In the genomic region with DNA sequence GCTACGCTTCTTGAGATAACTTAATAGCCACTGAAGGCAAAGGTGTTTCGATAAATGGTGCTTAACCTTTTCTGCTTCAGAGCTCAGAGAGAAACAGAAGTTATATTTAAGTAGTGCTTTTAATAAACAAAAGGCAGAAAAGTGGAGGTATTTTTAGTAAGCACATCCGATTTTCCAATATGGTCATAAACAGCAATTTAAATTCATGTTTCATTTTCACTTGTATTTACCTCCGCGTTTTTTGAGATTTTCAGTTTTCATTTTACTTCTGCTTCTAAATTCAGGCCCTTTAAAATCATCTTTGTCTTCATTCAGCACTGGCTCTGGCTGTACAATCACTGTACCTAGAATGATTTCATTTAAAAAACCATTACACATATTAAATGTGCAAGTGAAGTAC, we compare ENCODE assay signal across 21 cellular contexts.
DNase-seq lines count a peak whose midpoint lies in the region; ATAC-seq, FAIRE-seq and TF ChIP-seq lines count a peak whose summit lies in the region.
"Had no signal": no experiment of that assay in that cellular context is flagged by ENCODE, and none has a peak within 500 bp of the region (broad histone marks: within the 10 kb centered on the region; RNA-seq: fewer than 3 reads in every experiment).

No MANE protein-coding gene starts in this region.

- H3K4me3 Mint-ChIP-seq in effector memory CD8-positive, alpha-beta T cell = no peak overlapping the region
- H3K4me3 Mint-ChIP-seq: stimulated activated naive B cell treated with anti-CD40 and anti-IgM and Interleukin-4, amounts not matched to agents 10 μg/mL and 1 μg/mL and 100 μg/mL, for 72 hours had no signal

- peak overlapping the region; percentile 75 to 93 for H3K27ac Mint-ChIP-seq in effector memory CD8-positive, alpha-beta T cell
- H3K27ac Mint-ChIP-seq: stimulated activated naive B cell treated with anti-CD40 and anti-IgM and Interleukin-4, amounts not matched to agents 10 μg/mL and 1 μg/mL and 100 μg/mL, for 72 hours had no signal

- H3K4me1 ChIP-seq in esophagus squamous epithelium = no peaks in the 10 kb centered on the region
- H3K4me1 ChIP-seq: BLaER1 treated with 17β-estradiol and CSF1 and Interleukin-3, amounts not matched to agents 10 nM and 100 nM; body of pancreas; psoas muscle; upper lobe of left lung had no signal

- H3K36me3 ChIP-seq in esophagus squamous epithelium = peaks cover 0 to 26% (median 0%) of the 10 kb centered on the region in 3 donors
- H3K36me3 ChIP-seq: upper lobe of left lung had no signal

- H3K27ac ChIP-seq in esophagus squamous epithelium = no peak overlapping the region
- H3K27ac ChIP-seq: BLaER1 treated with 17β-estradiol and CSF1 and Interleukin-3, amounts not matched to agents 10 nM and 100 nM; body of pancreas; psoas muscle; upper lobe of left lung had no signal

- DNase-seq in GM12865 (ENCODE audit: low read depth) (peak; percentile 20), GM19239 (ENCODE audit: insufficient read length, low spot score) (peak; percentile 0), NCI-H2107 treated with DMSO at 0.1 percent for 48 hours (lab: John Stamatoyannopoulos, UW; ENCODE audit: unreplicated experiment) (no peak), Right ventricle myocardium inferior (ENCODE audit: missing footprints) (no peak), esophagus squamous epithelium (lab: John Stamatoyannopoulos, UW) (no peak)
- no peak for DNase-seq in effector memory CD8-positive, alpha-beta T cell
- DNase-seq: activated CD8-positive, alpha-beta memory T cell treated with anti-CD3 and anti-CD28 coated beads for 24 hours; activated naive CD4-positive, alpha-beta T cell treated with Interleukin-2 at 50 U/mL for 16 hours; body of pancreas; cortex of kidney; DMS53; erythroblast; NCI-H2029 treated with DMSO at 0.1 percent for 48 hours; NCI-H526 treated with DMSO at 0.1 percent for 48 hours; psoas muscle; stimulated activated naive B cell treated with anti-CD40 and anti-IgM and Interleukin-4, amounts not matched to agents 10 μg/mL and 1 μg/mL and 100 μg/mL, for 72 hours; upper lobe of left lung had no signal

- H3K27me3 Mint-ChIP-seq in effector memory CD8-positive, alpha-beta T cell = no peaks in the 10 kb centered on the region
- H3K27me3 Mint-ChIP-seq: stimulated activated naive B cell treated with anti-CD40 and anti-IgM and Interleukin-4, amounts not matched to agents 10 μg/mL and 1 μg/mL and 100 μg/mL, for 72 hours had no signal

- peaks cover 15% of the 10 kb centered on the region for H3K36me3 Mint-ChIP-seq in effector memory CD8-positive, alpha-beta T cell (ENCODE audit: insufficient read depth)

- no peak for TF ChIP-seq POLR2A in esophagus squamous epithelium (IDR thresholded peaks at IDR 0.05)

- H3K9me3 Mint-ChIP-seq in effector memory CD8-positive, alpha-beta T cell = no peaks in the 10 kb centered on the region
- H3K9me3 Mint-ChIP-seq: stimulated activated naive B cell treated with anti-CD40 and anti-IgM and Interleukin-4, amounts not matched to agents 10 μg/mL and 1 μg/mL and 100 μg/mL, for 72 hours had no signal

- TF ChIP-seq CTCF in GM12865 (IDR thresholded peaks at IDR 0.05; ENCODE audit: insufficient read depth, low read depth, low read length, missing control alignments) (no peak), esophagus squamous epithelium (IDR thresholded peaks at IDR 0.05) (no peak)

- no peak overlapping the region for H3K4me3 ChIP-seq in GM12865 (ENCODE audit: low read depth, low read length)
- H3K4me3 ChIP-seq in esophagus squamous epithelium = no peak overlapping the region
- H3K4me3 ChIP-seq: BLaER1 treated with 17β-estradiol and CSF1 and Interleukin-3, amounts not matched to agents 10 nM and 100 nM; body of pancreas; HAP-1; psoas muscle; upper lobe of left lung had no signal

- FAIRE-seq in GM19239 (lab: Jason Lieb, UNC) = peak; percentile 71
- FAIRE-seq: RCC 7860 had no signal

- H3K4me1 Mint-ChIP-seq in effector memory CD8-positive, alpha-beta T cell (ENCODE audit: low read depth in 2 of 2) = peaks cover 0 to 10% of the 10 kb centered on the region in 2 donors
- H3K4me1 Mint-ChIP-seq: stimulated activated naive B cell treated with anti-CD40 and anti-IgM and Interleukin-4, amounts not matched to agents 10 μg/mL and 1 μg/mL and 100 μg/mL, for 72 hours had no signal

- intact Hi-C loops in Right ventricle myocardium inferior (cut with DNase I) = no loop called here
- intact Hi-C loops in esophagus squamous epithelium (cut with DNase I) = no loop called here

- no peaks in the 10 kb centered on the region for H3K27me3 ChIP-seq in esophagus squamous epithelium
- H3K27me3 ChIP-seq: body of pancreas, upper lobe of left lung had no signal

- peak; percentile 76 for ATAC-seq in HG03439 (IDR thresholded peaks at IDR 0.05; ENCODE audit: unreplicated experiment)
- ATAC-seq in effector memory CD8-positive, alpha-beta T cell (replicated peaks) = no peak
- ATAC-seq in Right ventricle myocardium inferior = no peak
- ATAC-seq: body of pancreas; psoas muscle; stimulated activated naive B cell treated with anti-CD40 and anti-IgM and Interleukin-4, amounts not matched to agents 10 μg/mL and 1 μg/mL and 100 μg/mL, for 72 hours had no signal

- WGBS in esophagus squamous epithelium, 2 donors = 69 to 73% methylated on average over 5 of the region's 5 CpGs

- H3K9me3 ChIP-seq in esophagus squamous epithelium = no peaks in the 10 kb centered on the region
- H3K9me3 ChIP-seq: BLaER1 treated with 17β-estradiol and CSF1 and Interleukin-3, amounts not matched to agents 10 nM and 100 nM; body of pancreas; HAP-1; psoas muscle; upper lobe of left lung had no signal

Comparison
In these comparisons a context has a peak if more than half of its experiments do, and no peak if none do; other contexts are left out.
1. DNase-seq: peak in GM12865 (single experiment) and GM19239 (single experiment); none in effector memory CD8-positive, alpha-beta T cell (0 of 3), NCI-H2107 treated with DMSO at 0.1 percent for 48 hours (single experiment), Right ventricle myocardium inferior (single experiment) and esophagus squamous epithelium (single experiment).